8 cellular contexts compared by ENCODE assay signal in genomic region chr1:212287261-212287895, GRCh38. TPM values are rescaled to one million over a fixed set of nuclear protein-coding genes. Genes with fewer than 3 reads are reported as not detected.
DNase-seq lines count a peak whose midpoint lies in the region; ATAC-seq, FAIRE-seq and TF ChIP-seq lines count a peak whose summit lies in the region.

No MANE protein-coding gene starts in this region.

- H3K27ac ChIP-seq in psoas muscle: peak overlapping the region; percentile 100

- FAIRE-seq in G401.6 (lab: Jason Lieb, UNC): peak; percentile 86
- FAIRE-seq in urothelium cell line (lab: Jason Lieb, UNC): no peak

- intact Hi-C loops in psoas muscle (cut with DNase I): loop anchor here in 1 of 2 donors (5.0 kb wide), 1 partner anchor 165 kb away; no protein-coding TSS in a partner anchor

- TF ChIP-seq CTCF in fibroblast of mammary gland (conservative IDR thresholded peaks at IDR 0.05; ENCODE audit: control insufficient read depth, insufficient read depth, low read depth, low read length): no peak
- TF ChIP-seq CTCF in psoas muscle (IDR thresholded peaks at IDR 0.05): no peak

- ATAC-seq in psoas muscle (no peak), HG03378 (IDR thresholded peaks at IDR 0.05; ENCODE audit: unreplicated experiment) (no peak)

- peak; percentile 25 for DNase-seq in RKO (ENCODE audit: low spot score)
- DNase-seq in fibroblast of mammary gland (ENCODE audit: low read depth): no peak
- DNase-seq in psoas muscle: no peak
- DNase-seq in urothelium cell line (ENCODE audit: low spot score): no peak
- no peak for DNase-seq in cerebellar nuclear complex (lab: John Stamatoyannopoulos, UW)
- DNase-seq in NCI-H187 (lab: John Stamatoyannopoulos, UW): no peak

- no peaks in the 10 kb centered on the region for H3K36me3 ChIP-seq in psoas muscle (ENCODE audit: insufficient read depth in 1 of 2, low read depth in 1 of 2)

- H3K4me3 ChIP-seq in fibroblast of mammary gland (ENCODE audit: control insufficient read depth, low read depth, low read length) (peak overlapping the region; percentile 93), psoas muscle (peak overlapping the region; percentile 96)

- H3K27me3 ChIP-seq in psoas muscle (ENCODE audit: insufficient read depth in 3 of 3, low read length in 2 of 3): no peaks in the 10 kb centered on the region

- no peaks in the 10 kb centered on the region for H3K9me3 ChIP-seq in psoas muscle

- WGBS in psoas muscle, 3 donors: 19 to 34% (median 22%) methylated on average over 3 of the region's 3 CpGs

- peaks cover 45% of the 10 kb centered on the region for H3K4me1 ChIP-seq in psoas muscle

RNA-seq across cellular contexts. Expression of gene PPP2R5A, which starts 2.2 kb away (rescaled TPM):
- total RNA-seq in psoas muscle: 10 to 100 TPM; 28.5 to 55.1 (median 32.0) TPM
- 10 to 100 TPM; 27.7 to 46.5 (median 28.1) TPM for polyA plus RNA-seq in psoas muscle
